ENCODE assay signal across 11 cellular contexts in the genomic region with DNA sequence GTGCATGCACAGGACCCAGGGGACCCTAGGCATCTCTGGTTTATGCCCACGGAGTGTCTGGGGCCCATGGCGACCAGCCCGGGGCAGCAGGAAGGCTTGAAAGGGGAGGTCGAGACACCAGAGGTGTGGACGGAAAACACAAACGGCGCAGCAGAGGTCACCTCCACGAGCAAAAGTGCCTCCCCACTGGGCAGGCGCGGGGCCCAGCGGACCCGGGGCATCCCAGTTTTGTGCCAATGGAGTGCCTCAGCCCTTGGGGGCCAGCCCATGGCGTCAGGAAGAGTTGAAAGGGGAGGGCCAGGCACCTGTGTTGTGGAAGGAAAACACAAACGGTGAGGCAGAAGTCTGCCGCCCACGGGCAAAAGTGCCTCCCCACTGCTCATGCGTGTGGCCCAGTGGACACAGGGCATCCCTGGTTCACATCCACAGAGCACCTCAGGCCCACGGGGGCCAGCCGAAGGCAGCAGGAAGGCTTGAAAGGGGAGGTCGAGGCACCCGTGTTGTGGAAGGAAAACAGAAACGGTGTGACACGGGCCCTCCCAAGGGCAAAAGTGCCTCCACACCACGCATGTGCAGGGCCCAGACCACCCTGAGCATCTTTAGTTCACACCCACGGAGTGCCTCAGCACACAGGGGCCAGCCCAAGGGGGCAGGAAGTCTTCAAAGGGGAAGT.
DNase-seq lines count a peak whose midpoint lies in the region; ATAC-seq and TF ChIP-seq lines count a peak whose summit lies in the region.
"Had no signal": no experiment of that assay in that cellular context is flagged by ENCODE, and none has a peak within 500 bp of the region (broad histone marks: within the 10 kb centered on the region; RNA-seq: fewer than 3 reads in every experiment).

No MANE protein-coding gene starts in this region.

- WGBS in mesendoderm (ENCODE audit: extremely low coverage, insufficient coverage, low lambda C conversion rate), result no CpG with 5 or more reads among the region's 25 CpGs

- H3K4me3 Mint-ChIP-seq in glutamatergic neuron (ENCODE audit: unreplicated experiment), result no peak overlapping the region

- no peak overlapping the region for H2BK15ac ChIP-seq in mesendoderm (replicated peaks; ENCODE audit: low read depth)

- no peak overlapping the region for H3K18ac ChIP-seq in mesendoderm (ENCODE audit: low read length)

- no peaks in the 10 kb centered on the region for H3K27me3 ChIP-seq in BE2C
- no peaks in the 10 kb centered on the region for H3K27me3 ChIP-seq in RWPE2 (ENCODE audit: insufficient read depth, poor library complexity, severe bottlenecking)
- H3K27me3 ChIP-seq in mesendoderm (ENCODE audit: insufficient read depth, low read length, poor library complexity), result no peaks in the 10 kb centered on the region

- peak; percentile 4 for DNase-seq in BE2C
- DNase-seq in RWPE2 (ENCODE audit: low spot score), result peak; percentile 14
- DNase-seq in glutamatergic neuron, result peak; percentile 2
- peak; percentile 67 for DNase-seq in posterior vena cava (ENCODE audit: low spot score)
- DNase-seq in mesendoderm, result no peak
- no peak for DNase-seq in COLO829 (ENCODE audit: low spot score)
- DNase-seq: cerebellar nuclear complex had no signal

- H3K79me1 ChIP-seq in mesendoderm (ENCODE audit: low read length), result no peaks in the 10 kb centered on the region

- H3K23ac ChIP-seq in mesendoderm (ENCODE audit: low read length), result no peak overlapping the region

- no peak overlapping the region for H4K5ac ChIP-seq in mesendoderm (ENCODE audit: low read length)

- H3K79me2 ChIP-seq in mesendoderm (ENCODE audit: control insufficient read depth, insufficient read depth, low read length), result no peaks in the 10 kb centered on the region

- TF ChIP-seq CTCF in BE2C (IDR thresholded peaks at IDR 0.05; ENCODE audit: low read depth, low read length) (no peak), RWPE2 (IDR thresholded peaks at IDR 0.05; ENCODE audit: poor library complexity, severe bottlenecking) (no peak), glutamatergic neuron (IDR thresholded peaks at IDR 0.05; ENCODE audit: partially characterized antibody, unreplicated experiment) (no peak)

- intact Hi-C loops in posterior vena cava (cut with DNase I), result no loop called here

- no peak overlapping the region for H3K9ac ChIP-seq in mesendoderm (ENCODE audit: low read length)
- H3K9ac ChIP-seq: KMS-11 had no signal

- H2BK5ac ChIP-seq in mesendoderm (ENCODE audit: low read length), result no peak overlapping the region

- H3K56ac ChIP-seq in mesendoderm (ENCODE audit: low read length), result no peak overlapping the region

- no peaks in the 10 kb centered on the region for H3K36me3 Mint-ChIP-seq in glutamatergic neuron (ENCODE audit: unreplicated experiment)

- no peak overlapping the region for H3K27ac Mint-ChIP-seq in glutamatergic neuron (ENCODE audit: unreplicated experiment)

- ATAC-seq in RWPE2 (ENCODE audit: low read depth) (no peak), esophagus mucosa (no peak), HG02763 (IDR thresholded peaks at IDR 0.05; ENCODE audit: unreplicated experiment) (no peak)

- H3K36me3 ChIP-seq in BE2C (no peaks in the 10 kb centered on the region), RWPE2 (ENCODE audit: low read depth) (no peaks in the 10 kb centered on the region), mesendoderm (ENCODE audit: control insufficient read depth, insufficient read depth, low read length) (no peaks in the 10 kb centered on the region)
- H3K36me3 ChIP-seq: thoracic aorta had no signal

- H3K4me1 Mint-ChIP-seq in glutamatergic neuron (ENCODE audit: low read depth, unreplicated experiment), result no peaks in the 10 kb centered on the region

- no peak overlapping the region for H2AK5ac ChIP-seq in mesendoderm (ENCODE audit: low read length)

- H3K4me2 ChIP-seq in mesendoderm (ENCODE audit: low read length), result no peak overlapping the region
- H3K4me2 ChIP-seq: KMS-11 had no signal

- no peak overlapping the region for H3K27ac ChIP-seq in RWPE2 (ENCODE audit: poor library complexity, severe bottlenecking)
- H3K27ac ChIP-seq in mesendoderm (ENCODE audit: low read depth, low read length), result no peak overlapping the region
- H3K27ac ChIP-seq: KMS-11, thoracic aorta had no signal

- no peaks in the 10 kb centered on the region for H3K27me3 Mint-ChIP-seq in glutamatergic neuron (ENCODE audit: unreplicated experiment)

- H2BK120ac ChIP-seq in mesendoderm (ENCODE audit: low read depth, low read length), result no peak overlapping the region

- H3K9me3 Mint-ChIP-seq in glutamatergic neuron (ENCODE audit: unreplicated experiment), result no peaks in the 10 kb centered on the region

- H3K4me3 ChIP-seq in BE2C (ENCODE audit: low read depth, low read length) (no peak overlapping the region), RWPE2 (ENCODE audit: severe bottlenecking) (no peak overlapping the region), mesendoderm (ENCODE audit: low read length) (no peak overlapping the region)
- H3K4me3 ChIP-seq: thoracic aorta had no signal

- no peak overlapping the region for H4K8ac ChIP-seq in mesendoderm (ENCODE audit: low read depth, low read length)

- no peak overlapping the region for H3K4ac ChIP-seq in mesendoderm (ENCODE audit: low read depth, low read length)

- H3K4me1 ChIP-seq in BE2C (no peaks in the 10 kb centered on the region), RWPE2 (ENCODE audit: insufficient read depth, poor library complexity, severe bottlenecking) (no peaks in the 10 kb centered on the region), mesendoderm (ENCODE audit: control insufficient read depth, low read depth, low read length) (no peaks in the 10 kb centered on the region)

- no peaks in the 10 kb centered on the region; the same call in 1 of the 2 replicates for H3K9me3 ChIP-seq in BE2C
- H3K9me3 ChIP-seq in RWPE2 (ENCODE audit: severe bottlenecking), result peaks cover 5% of the 10 kb centered on the region

Comparison
In these comparisons a context has a peak if more than half of its experiments do, and no peak if none do; other contexts are left out.
1. DNase-seq: peak in BE2C (single experiment), RWPE2 (single experiment), glutamatergic neuron (single experiment) and posterior vena cava (single experiment); none in mesendoderm (single experiment) and COLO829 (single experiment).